25 cellular contexts compared by ENCODE assay signal in genomic region chr13:24564881-24565280, GRCh38. TPM values are rescaled to one million over a fixed set of nuclear protein-coding genes. Genes with fewer than 3 reads are reported as not detected.
DNase-seq lines count a peak whose midpoint lies in the region; ATAC-seq and TF ChIP-seq lines count a peak whose summit lies in the region.
"Had no signal": no experiment of that assay in that cellular context is flagged by ENCODE, and none has a peak within 500 bp of the region (broad histone marks: within the 10 kb centered on the region; RNA-seq: fewer than 3 reads in every experiment).

No MANE protein-coding gene starts in this region.

- WGBS in esophagus muscularis mucosa = 86% methylated on average over 4 of the region's 4 CpGs
- 94% methylated on average over 4 of the region's 4 CpGs for WGBS in smooth muscle cell (ENCODE audit: low lambda C conversion rate)

- no peak for TF ChIP-seq CTCF in progenitor cell of endocrine pancreas (IDR thresholded peaks at IDR 0.05; ENCODE audit: unreplicated experiment)
- no peak for TF ChIP-seq CTCF in esophagus muscularis mucosa (IDR thresholded peaks at IDR 0.05)
- TF ChIP-seq CTCF in GM13976 (IDR thresholded peaks at IDR 0.05; ENCODE audit: borderline replicate concordance, control extremely low read depth, extremely low read depth, insufficient read depth, missing control alignments) = no peak
- no peak for TF ChIP-seq CTCF in smooth muscle cell (IDR thresholded peaks at IDR 0.05; ENCODE audit: borderline replicate concordance, insufficient read depth, poor library complexity, severe bottlenecking)

- H3K4me3 ChIP-seq in esophagus muscularis mucosa = no peak overlapping the region
- H3K4me3 ChIP-seq in smooth muscle cell = no peak overlapping the region
- H3K4me3 ChIP-seq: breast epithelium, psoas muscle, SK-N-MC had no signal

- no peaks in the 10 kb centered on the region for H3K36me3 Mint-ChIP-seq in progenitor cell of endocrine pancreas (ENCODE audit: insufficient read depth)
- H3K36me3 Mint-ChIP-seq: type B pancreatic cell had no signal

- peaks cover 3% of the 10 kb centered on the region for H3K27me3 Mint-ChIP-seq in progenitor cell of endocrine pancreas
- H3K27me3 Mint-ChIP-seq: type B pancreatic cell had no signal

- intact Hi-C loops in esophagus muscularis mucosa (cut with DNase I) = no loop called here

- H3K79me2 ChIP-seq in smooth muscle cell (ENCODE audit: low read depth) = no peaks in the 10 kb centered on the region

- no peaks in the 10 kb centered on the region for H4K20me1 ChIP-seq in smooth muscle cell (ENCODE audit: low read depth)

- no peak for TF ChIP-seq EP300 in esophagus muscularis mucosa (IDR thresholded peaks at IDR 0.05)

- no peak overlapping the region for H3K4me3 Mint-ChIP-seq in progenitor cell of endocrine pancreas (ENCODE audit: low read depth)
- H3K4me3 Mint-ChIP-seq: CD4-positive, alpha-beta T cell; neural crest cell; T-helper 2 cell treated with Interferon-gamma antibody and Interleukin-4, amounts not matched to agents 5 μg/mL and 100 μg/mL, for 36 hours; type B pancreatic cell had no signal

- in situ Hi-C loops in GM13976 (cut with MboI; ENCODE audit: low sequenced_read_pairs, unreplicated experiment) = no loop called here

- no peak for TF ChIP-seq POLR2A in esophagus muscularis mucosa (IDR thresholded peaks at IDR 0.05; ENCODE audit: low read depth)

- H2AFZ ChIP-seq in smooth muscle cell (ENCODE audit: low read depth) = no peak overlapping the region

- H3K4me2 ChIP-seq in smooth muscle cell = no peak overlapping the region
- H3K4me2 ChIP-seq: KMS-11 had no signal

- peak overlapping the region; percentile 65 for H3K27ac Mint-ChIP-seq in progenitor cell of endocrine pancreas
- H3K27ac Mint-ChIP-seq: CD4-positive, alpha-beta T cell; T-helper 2 cell treated with Interferon-gamma antibody and Interleukin-4, amounts not matched to agents 5 μg/mL and 100 μg/mL, for 36 hours; type B pancreatic cell had no signal

- H3K27me3 ChIP-seq in esophagus muscularis mucosa (no peaks in the 10 kb centered on the region), smooth muscle cell (ENCODE audit: low read depth) (no peaks in the 10 kb centered on the region)
- H3K27me3 ChIP-seq: breast epithelium had no signal

- H3F3A ChIP-seq in smooth muscle cell (ENCODE audit: low read depth) = no peaks in the 10 kb centered on the region

- H3K4me1 ChIP-seq in esophagus muscularis mucosa (peaks cover 0 to 7% (median 2%) of the 10 kb centered on the region in 4 donors), smooth muscle cell (ENCODE audit: low read depth) (no peaks in the 10 kb centered on the region)
- H3K4me1 ChIP-seq: breast epithelium, psoas muscle had no signal

- peak; percentile 56 for ATAC-seq in GM18858 (IDR thresholded peaks at IDR 0.05; ENCODE audit: unreplicated experiment)
- ATAC-seq in GM21447 (IDR thresholded peaks at IDR 0.05; ENCODE audit: unreplicated experiment) = peak; percentile 72
- peak; percentile 64 for ATAC-seq in HG03432 (IDR thresholded peaks at IDR 0.05; ENCODE audit: unreplicated experiment)
- no peak for ATAC-seq in GM19324 (IDR thresholded peaks at IDR 0.05; ENCODE audit: low FRiP score, unreplicated experiment)
- ATAC-seq: left lobe of liver, psoas muscle had no signal

- H3K27ac ChIP-seq in esophagus muscularis mucosa (replicated peaks in 1 of 4) (no peak overlapping the region), smooth muscle cell (ENCODE audit: low read depth) (no peak overlapping the region)
- H3K27ac ChIP-seq: breast epithelium, KMS-11, psoas muscle, SK-N-MC, WERI-Rb-1 had no signal

- DNase-seq in progenitor cell of endocrine pancreas (ENCODE audit: low spot score, unreplicated experiment) = no peak
- no peak for DNase-seq in esophagus muscularis mucosa (ENCODE audit: extremely low spot score)
- DNase-seq in GM13976 (ENCODE audit: low spot score) = no peak
- DNase-seq in smooth muscle cell (lab: John Stamatoyannopoulos, UW; ENCODE audit: unreplicated experiment) = no peak
- DNase-seq: activated CD4-positive, alpha-beta T cell treated with anti-CD3 and anti-CD28 coated beads, Interleukin-2, amount 50 U/mL, for 48 hours; activated gamma-delta T cell treated with Interleukin-2 at 50 U/mL for 16 hours; CD4-positive, alpha-beta T cell; head of caudate nucleus; midbrain; NCI-H1048; NCI-H2029 treated with DMSO at 0.1 percent for 48 hours; NCI-H510A; psoas muscle; WERI-Rb-1 had no signal

- H3K9me3 Mint-ChIP-seq in progenitor cell of endocrine pancreas (ENCODE audit: low read depth) = no peaks in the 10 kb centered on the region
- H3K9me3 Mint-ChIP-seq: CD4-positive, alpha-beta T cell; neural crest cell; type B pancreatic cell had no signal

- no peaks in the 10 kb centered on the region for H3K36me3 ChIP-seq in esophagus muscularis mucosa
- H3K36me3 ChIP-seq in smooth muscle cell (ENCODE audit: low read depth) = no peaks in the 10 kb centered on the region
- H3K36me3 ChIP-seq: breast epithelium, WERI-Rb-1 had no signal

- no peaks in the 10 kb centered on the region for H3K9me3 ChIP-seq in esophagus muscularis mucosa
- no peaks in the 10 kb centered on the region for H3K9me3 ChIP-seq in smooth muscle cell (replicated peaks; ENCODE audit: low read depth)
- H3K9me3 ChIP-seq: breast epithelium, psoas muscle had no signal

- H3K9ac ChIP-seq in smooth muscle cell (ENCODE audit: low read depth) = no peak overlapping the region
- H3K9ac ChIP-seq: KMS-11 had no signal

- H3K4me1 Mint-ChIP-seq in progenitor cell of endocrine pancreas (ENCODE audit: low read depth) = no peaks in the 10 kb centered on the region

RNA-seq across cellular contexts. Expression of gene PARP4, which starts 52.3 kb away (rescaled TPM):
- total RNA-seq in progenitor cell of endocrine pancreas (47.3 and 48.9 TPM in 2 replicates), esophagus muscularis mucosa (10 to 100 TPM; 38.3 to 47.4 (median 40.6) TPM), smooth muscle cell (33.7 and 44.6 TPM in 2 replicates)
- polyA plus RNA-seq in smooth muscle cell = 15.3 and 18.2 TPM in 2 replicates
